Comparison of ENCODE assay signal across 8 cellular contexts in genomic region chr13:98842858-98843481, GRCh38.
DNase-seq lines count a peak whose midpoint lies in the region; ATAC-seq and TF ChIP-seq lines count a peak whose summit lies in the region.

No MANE protein-coding gene starts in this region.

- TF ChIP-seq POLR2A in ovary (IDR thresholded peaks at IDR 0.05) (no peak), uterus (IDR thresholded peaks at IDR 0.05) (no peak)

- 44 to 52% (median 48%) methylated on average over 5 of the region's 5 CpGs for WGBS in ovary, 3 donors

- H3K4me1 ChIP-seq in foreskin keratinocyte, result no peaks in the 10 kb centered on the region
- H3K4me1 ChIP-seq in ovary (ENCODE audit: insufficient read depth), result no peaks in the 10 kb centered on the region
- no peaks in the 10 kb centered on the region for H3K4me1 ChIP-seq in uterus

- no peak overlapping the region for H3K27ac Mint-ChIP-seq in activated T-helper 2 cell treated with anti-CD3 and anti-CD28 coated beads, Interferon-gamma antibody, Interleukin-2, Interleukin-4, amounts not matched to agents 10 μg/mL and 5 μg/mL and 100 μg/mL, durations not matched to agents 14 hours and 24 hours and 36 hours

- no peak overlapping the region for H3K27ac ChIP-seq in foreskin keratinocyte
- no peak overlapping the region for H3K27ac ChIP-seq in ovary
- H3K27ac ChIP-seq in uterus, result no peak overlapping the region

- peak; percentile 84 for TF ChIP-seq CTCF in foreskin keratinocyte (conservative IDR thresholded peaks at IDR 0.05)
- TF ChIP-seq CTCF in ovary (IDR thresholded peaks at IDR 0.05), result peak in 2 of 3 donors; percentile 8 to 34
- peak; percentile 60 to 79 (median 76) for TF ChIP-seq CTCF in uterus (IDR thresholded peaks at IDR 0.05)

- no peaks in the 10 kb centered on the region for H3K36me3 ChIP-seq in H7 (replicated peaks; ENCODE audit: control insufficient read depth, insufficient read depth, low read length)
- H3K36me3 ChIP-seq in ovary, result no peaks in the 10 kb centered on the region
- H3K36me3 ChIP-seq in uterus, result no peaks in the 10 kb centered on the region

- intact Hi-C loops in activated T-helper 2 cell treated with anti-CD3 and anti-CD28 coated beads, Interferon-gamma antibody, Interleukin-2, Interleukin-4, amounts not matched to agents 10 μg/mL and 5 μg/mL and 100 μg/mL, durations not matched to agents 14 hours and 24 hours and 36 hours (cut with micrococcal nuclease), result loop anchor here (10.0 kb wide), 1 partner anchor 398 kb away; no protein-coding TSS in a partner anchor
- intact Hi-C loops in ovary (cut with DNase I) (loop anchor here in 2 of 4 donors (5.0 to 10.0 kb wide), 2 partner anchors 182 to 189 kb away; no protein-coding TSS in a partner anchor), uterus (cut with DNase I; ENCODE audit: low total_unique reads) (no loop called here)

- H3K36me3 Mint-ChIP-seq in activated T-helper 2 cell treated with anti-CD3 and anti-CD28 coated beads, Interferon-gamma antibody, Interleukin-2, Interleukin-4, amounts not matched to agents 10 μg/mL and 5 μg/mL and 100 μg/mL, durations not matched to agents 14 hours and 24 hours and 36 hours (ENCODE audit: low read depth), result peaks cover 33% of the 10 kb centered on the region

- H3K4me1 Mint-ChIP-seq in activated T-helper 2 cell treated with anti-CD3 and anti-CD28 coated beads, Interferon-gamma antibody, Interleukin-2, Interleukin-4, amounts not matched to agents 10 μg/mL and 5 μg/mL and 100 μg/mL, durations not matched to agents 14 hours and 24 hours and 36 hours (ENCODE audit: low read depth), result peaks cover 5% of the 10 kb centered on the region

- H3K27me3 Mint-ChIP-seq in activated T-helper 2 cell treated with anti-CD3 and anti-CD28 coated beads, Interferon-gamma antibody, Interleukin-2, Interleukin-4, amounts not matched to agents 10 μg/mL and 5 μg/mL and 100 μg/mL, durations not matched to agents 14 hours and 24 hours and 36 hours (ENCODE audit: low read depth), result no peaks in the 10 kb centered on the region

- H3K9me3 ChIP-seq in ovary, result no peaks in the 10 kb centered on the region
- H3K9me3 ChIP-seq in uterus, result no peaks in the 10 kb centered on the region

- peak; percentile 81 for ATAC-seq in foreskin keratinocyte

- H3K27me3 ChIP-seq in H7 (ENCODE audit: control insufficient read depth, insufficient read depth, low read length) (no peaks in the 10 kb centered on the region), foreskin keratinocyte (no peaks in the 10 kb centered on the region), ovary (no peaks in the 10 kb centered on the region), uterus (no peaks in the 10 kb centered on the region)

- TF ChIP-seq EP300 in ovary (IDR thresholded peaks at IDR 0.05), result no peak

- H3K9me3 Mint-ChIP-seq in activated T-helper 2 cell treated with anti-CD3 and anti-CD28 coated beads, Interferon-gamma antibody, Interleukin-2, Interleukin-4, amounts not matched to agents 10 μg/mL and 5 μg/mL and 100 μg/mL, durations not matched to agents 14 hours and 24 hours and 36 hours, result no peaks in the 10 kb centered on the region

- DNase-seq in GM03348 (ENCODE audit: low spot score) (peak; percentile 84), H7 (peak; percentile 57), LoVo (ENCODE audit: low spot score) (peak; percentile 68), SHP77 (lab: John Stamatoyannopoulos, UW) (peak; percentile 95), foreskin keratinocyte (peak in 1 of 2 donors; percentile 45), ovary (peak; percentile 45 to 67 (median 54)), uterus (peak; percentile 56 to 74)
- DNase-seq in activated T-helper 2 cell treated with anti-CD3 and anti-CD28 coated beads, Interferon-gamma antibody, Interleukin-2, Interleukin-4, amounts not matched to agents 10 μg/mL and 5 μg/mL and 100 μg/mL, durations not matched to agents 14 hours and 24 hours and 36 hours (ENCODE audit: low spot score), result peak; percentile 48

- H3K4me3 Mint-ChIP-seq in activated T-helper 2 cell treated with anti-CD3 and anti-CD28 coated beads, Interferon-gamma antibody, Interleukin-2, Interleukin-4, amounts not matched to agents 10 μg/mL and 5 μg/mL and 100 μg/mL, durations not matched to agents 14 hours and 24 hours and 36 hours (ENCODE audit: low read depth), result no peak overlapping the region

- H3K4me3 ChIP-seq in H7 (ENCODE audit: insufficient read depth, low read depth, low read length) (no peak overlapping the region), ovary (no peak overlapping the region), uterus (no peak overlapping the region)

Comparison
In these comparisons a context has a peak if more than half of its experiments do, and no peak if none do; other contexts are left out.
1. CTCF ChIP-seq: peak in every context shown above with its lines; median percentile 84 in foreskin keratinocyte; 76 in uterus; 21 in ovary.